24 cellular contexts compared by ENCODE assay signal in genomic region chr16:88073201-88073721, GRCh38.
DNase-seq lines count a peak whose midpoint lies in the region; ATAC-seq, FAIRE-seq and TF ChIP-seq lines count a peak whose summit lies in the region.
"Had no signal": no experiment of that assay in that cellular context is flagged by ENCODE, and none has a peak within 500 bp of the region (broad histone marks: within the 10 kb centered on the region; RNA-seq: fewer than 3 reads in every experiment).

No MANE protein-coding gene starts in this region.

- no peak overlapping the region for H3K27ac Mint-ChIP-seq in CD14-positive monocyte
- H3K27ac Mint-ChIP-seq in CD8-positive, alpha-beta T cell = no peak overlapping the region
- H3K27ac Mint-ChIP-seq: GM23338 had no signal

- no peaks in the 10 kb centered on the region for H3K27me3 ChIP-seq in lower lobe of right lung (ENCODE audit: low read depth)
- H3K27me3 ChIP-seq in small intestine (ENCODE audit: control insufficient read depth in 2 of 2, insufficient read depth in 2 of 2, low read length in 2 of 2) = no peaks in the 10 kb centered on the region
- H3K27me3 ChIP-seq in prostate gland (replicated peaks; ENCODE audit: insufficient read depth) = no peaks in the 10 kb centered on the region
- H3K27me3 ChIP-seq in CD8-positive, alpha-beta T cell (ENCODE audit: insufficient read depth, low read length) = no peaks in the 10 kb centered on the region

- H3K4me3 Mint-ChIP-seq in CD14-positive monocyte = no peak overlapping the region
- H3K4me3 Mint-ChIP-seq in CD8-positive, alpha-beta T cell = no peak overlapping the region
- H3K4me3 Mint-ChIP-seq: B cell; CD4-positive, CD25-positive, alpha-beta regulatory T cell; GM23338 had no signal

- no peak for FAIRE-seq in small intestine (lab: Jason Lieb, UNC)
- FAIRE-seq: A549, GM12892, GM18507 had no signal

- no peak for TF ChIP-seq EP300 in Ishikawa (IDR thresholded peaks at IDR 0.05; ENCODE audit: borderline replicate concordance)

- H3K9me3 ChIP-seq in lower lobe of right lung (no peaks in the 10 kb centered on the region), small intestine (ENCODE audit: control insufficient read depth, low read depth) (no peaks in the 10 kb centered on the region), prostate gland (no peaks in the 10 kb centered on the region)
- H3K9me3 ChIP-seq in CD8-positive, alpha-beta T cell (ENCODE audit: low read length) = no peaks in the 10 kb centered on the region
- H3K9me3 ChIP-seq: A549, HAP-1 had no signal

- H3K36me3 Mint-ChIP-seq in CD14-positive monocyte = peaks cover 55 to 85% of the 10 kb centered on the region in 2 donors
- H3K36me3 Mint-ChIP-seq in CD8-positive, alpha-beta T cell = peaks cover 59% of the 10 kb centered on the region

- H3K27me3 Mint-ChIP-seq in CD14-positive monocyte (ENCODE audit: low read depth in 3 of 3) = peaks cover 0 to 1% (median 0%) of the 10 kb centered on the region in 3 donors
- no peaks in the 10 kb centered on the region for H3K27me3 Mint-ChIP-seq in CD8-positive, alpha-beta T cell (ENCODE audit: low read depth)
- H3K27me3 Mint-ChIP-seq: B cell; CD4-positive, CD25-positive, alpha-beta regulatory T cell had no signal

- no peak for TF ChIP-seq POLR2A in prostate gland (IDR thresholded peaks at IDR 0.05)

- POLR2A ChIA-PET in CD8-positive, alpha-beta T cell (lab: Charles Lee) = no interaction called here

- peaks cover 68% of the 10 kb centered on the region for H3K36me3 ChIP-seq in lower lobe of right lung
- H3K36me3 ChIP-seq in small intestine (ENCODE audit: control insufficient read depth in 2 of 2, insufficient read depth in 2 of 2, low read length in 2 of 2) = peaks cover 4 to 10% of the 10 kb centered on the region in 2 donors
- peaks cover 0 to 4% of the 10 kb centered on the region in 2 donors for H3K36me3 ChIP-seq in prostate gland
- peaks cover 32% of the 10 kb centered on the region for H3K36me3 ChIP-seq in CD8-positive, alpha-beta T cell (ENCODE audit: insufficient read depth, low read length)

- H3K4me1 ChIP-seq in lower lobe of right lung (no peaks in the 10 kb centered on the region), small intestine (ENCODE audit: control insufficient read depth in 2 of 2, insufficient read depth in 1 of 2, low read depth in 1 of 2, low read length in 1 of 2) (no peaks in the 10 kb centered on the region), prostate gland (replicated peaks) (peaks cover 5% of the 10 kb centered on the region)
- no peaks in the 10 kb centered on the region for H3K4me1 ChIP-seq in CD8-positive, alpha-beta T cell (ENCODE audit: insufficient read depth, low read length)
- H3K4me1 ChIP-seq: A549, HAP-1 had no signal

- intact Hi-C loops in CD14-positive monocyte (cut with micrococcal nuclease) = no loop called here
- intact Hi-C loops in lower lobe of right lung (cut with DNase I) = no loop called here
- intact Hi-C loops in prostate gland (cut with DNase I) = no loop called here
- intact Hi-C loops in CD8-positive, alpha-beta T cell (cut with DNase I, micrococcal nuclease) = no loop called here

- ATAC-seq in lower lobe of right lung = no peak
- no peak for ATAC-seq in CD8-positive, alpha-beta T cell
- ATAC-seq: A549, GM23338 had no signal

- peaks cover 0 to 4% (median 0%) of the 10 kb centered on the region in 7 donors for H3K9me3 Mint-ChIP-seq in CD14-positive monocyte
- H3K9me3 Mint-ChIP-seq in CD8-positive, alpha-beta T cell = no peaks in the 10 kb centered on the region
- H3K9me3 Mint-ChIP-seq: CD4-positive, CD25-positive, alpha-beta regulatory T cell; GM23338 had no signal

- H3K4me3 ChIP-seq in lower lobe of right lung = no peak overlapping the region
- no peak overlapping the region for H3K4me3 ChIP-seq in small intestine (ENCODE audit: low read depth in 1 of 2, low read length in 2 of 2)
- no peak overlapping the region for H3K4me3 ChIP-seq in prostate gland
- H3K4me3 ChIP-seq in CD8-positive, alpha-beta T cell (ENCODE audit: low read depth, low read length) = no peak overlapping the region
- H3K4me3 ChIP-seq: A549, GM23338, HAP-1 had no signal

- CTCF ChIA-PET in CD8-positive, alpha-beta T cell (lab: Charles Lee) = no interaction called here

- no peak for TF ChIP-seq RAD21 in Ishikawa (IDR thresholded peaks at IDR 0.05; ENCODE audit: low read depth)

- no peak overlapping the region for H3K27ac ChIP-seq in lower lobe of right lung
- H3K27ac ChIP-seq in small intestine (ENCODE audit: low read depth in 1 of 2, low read length in 1 of 2) = no peak overlapping the region
- no peak overlapping the region for H3K27ac ChIP-seq in prostate gland
- H3K27ac ChIP-seq in CD8-positive, alpha-beta T cell (ENCODE audit: low read depth, low read length) = no peak overlapping the region
- H3K27ac ChIP-seq: A549, RWPE1 had no signal

- DNase-seq in CD14-positive monocyte (ENCODE audit: low spot score) (peak; percentile 9), lower lobe of right lung (peak; percentile 31), small intestine (peak; percentile 11), prostate gland (ENCODE audit: low spot score) (no peak)
- DNase-seq in CD8-positive, alpha-beta T cell = no peak
- DNase-seq in activated CD8-positive, alpha-beta memory T cell treated with anti-CD3 and anti-CD28 coated beads, Interleukin-2, amount 50 U/mL, for 48 hours = no peak
- DNase-seq: CD4-positive, CD25-positive, alpha-beta regulatory T cell; COR-L47; DMS79 treated with DMSO at 0.1 percent for 48 hours; KG1; NCI-H1092; NCI-H2029 treated with DMSO at 0.1 percent for 48 hours; NCI-H226; NCI-H524; NCI-H774; NK-92 treated with Interleukin-12 subunit alpha and Interleukin-12 subunit beta, amount 100 ng/mL, for 24 hours had no signal

- no peaks in the 10 kb centered on the region for H3K4me1 Mint-ChIP-seq in CD14-positive monocyte
- no peaks in the 10 kb centered on the region for H3K4me1 Mint-ChIP-seq in CD8-positive, alpha-beta T cell (ENCODE audit: low read depth)
- H3K4me1 Mint-ChIP-seq: CD4-positive, CD25-positive, alpha-beta regulatory T cell; GM23338 had no signal

- 73 to 88% (median 78%) methylated on average over 36 of the region's 36 CpGs for WGBS in small intestine, 3 donors
- WGBS in prostate gland = 93% methylated on average over 35 of the region's 36 CpGs

- TF ChIP-seq CTCF in CD14-positive monocyte (IDR thresholded peaks at IDR 0.05) = no peak
- TF ChIP-seq CTCF in lower lobe of right lung (IDR thresholded peaks at IDR 0.05) = no peak
- TF ChIP-seq CTCF in prostate gland (IDR thresholded peaks at IDR 0.05) = no peak
- TF ChIP-seq CTCF in CD8-positive, alpha-beta T cell (IDR thresholded peaks at IDR 0.05) = no peak

TF ChIP-seq in Ishikawa, 13 proteins besides CTCF, POLR2A, EP300 and RAD21:
- TF ChIP-seq USF1 (IDR thresholded peaks at IDR 0.05) (peak; percentile 54), REST (IDR thresholded peaks at IDR 0.05; ENCODE audit: low read depth) (no peak), TEAD4 (IDR thresholded peaks at IDR 0.05) (peak; percentile 14; the same call in 1 of the 2 replicates), TCF12 (IDR thresholded peaks at IDR 0.05; ENCODE audit: low read depth) (peak; percentile 43; the same call in 1 of the 2 replicates)

Comparison
In these comparisons a context has a peak if more than half of its experiments do, and no peak if none do; other contexts are left out.
1. DNase-seq: peak in CD14-positive monocyte (single experiment), lower lobe of right lung (single experiment) and small intestine (single experiment); none in prostate gland (single experiment), CD8-positive, alpha-beta T cell (0 of 7) and activated CD8-positive, alpha-beta memory T cell treated with anti-CD3 and anti-CD28 coated beads, Interleukin-2, amount 50 U/mL, for 48 hours (single experiment).